ENCODE assay signal across 3 cellular contexts in the genomic region with DNA sequence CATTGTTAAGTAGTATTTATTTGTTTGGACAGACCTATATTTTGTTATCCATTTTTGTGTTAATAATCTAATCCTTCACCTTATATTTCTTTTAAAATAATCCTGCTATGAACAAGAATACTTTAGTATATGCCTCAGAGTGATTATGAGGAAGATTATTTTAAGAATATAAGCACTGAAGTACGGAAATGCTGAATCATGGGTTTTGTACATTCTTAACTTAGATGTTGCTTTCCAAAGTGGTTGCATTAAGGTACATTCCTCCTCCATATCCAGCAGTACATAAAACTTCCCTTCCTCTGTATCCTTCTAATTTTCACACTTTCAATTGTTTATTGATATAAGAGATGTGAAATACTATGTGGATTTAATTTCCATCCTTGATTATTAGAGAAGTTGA.
A peak's percentile ranks its signal among the peaks of the same experiment; 100 is the strongest.
TF ChIP-seq lines count a peak whose summit lies in the region.

No MANE protein-coding gene starts in this region.

TF ChIP-seq in HepG2, 621 proteins besides CTCF, POLR2A, EP300 and RAD21:
- peak; percentile 74 to 84 for TF ChIP-seq MAFK (conservative IDR thresholded peaks at IDR 0.05 in 1 of 2, IDR thresholded peaks at IDR 0.05 in 1 of 2; ENCODE audit: low read length in 2 of 2)
- peak; percentile 74 for TF ChIP-seq MAFF (IDR thresholded peaks at IDR 0.05; ENCODE audit: low read depth, low read length)
- TF ChIP-seq, protein P1, sequence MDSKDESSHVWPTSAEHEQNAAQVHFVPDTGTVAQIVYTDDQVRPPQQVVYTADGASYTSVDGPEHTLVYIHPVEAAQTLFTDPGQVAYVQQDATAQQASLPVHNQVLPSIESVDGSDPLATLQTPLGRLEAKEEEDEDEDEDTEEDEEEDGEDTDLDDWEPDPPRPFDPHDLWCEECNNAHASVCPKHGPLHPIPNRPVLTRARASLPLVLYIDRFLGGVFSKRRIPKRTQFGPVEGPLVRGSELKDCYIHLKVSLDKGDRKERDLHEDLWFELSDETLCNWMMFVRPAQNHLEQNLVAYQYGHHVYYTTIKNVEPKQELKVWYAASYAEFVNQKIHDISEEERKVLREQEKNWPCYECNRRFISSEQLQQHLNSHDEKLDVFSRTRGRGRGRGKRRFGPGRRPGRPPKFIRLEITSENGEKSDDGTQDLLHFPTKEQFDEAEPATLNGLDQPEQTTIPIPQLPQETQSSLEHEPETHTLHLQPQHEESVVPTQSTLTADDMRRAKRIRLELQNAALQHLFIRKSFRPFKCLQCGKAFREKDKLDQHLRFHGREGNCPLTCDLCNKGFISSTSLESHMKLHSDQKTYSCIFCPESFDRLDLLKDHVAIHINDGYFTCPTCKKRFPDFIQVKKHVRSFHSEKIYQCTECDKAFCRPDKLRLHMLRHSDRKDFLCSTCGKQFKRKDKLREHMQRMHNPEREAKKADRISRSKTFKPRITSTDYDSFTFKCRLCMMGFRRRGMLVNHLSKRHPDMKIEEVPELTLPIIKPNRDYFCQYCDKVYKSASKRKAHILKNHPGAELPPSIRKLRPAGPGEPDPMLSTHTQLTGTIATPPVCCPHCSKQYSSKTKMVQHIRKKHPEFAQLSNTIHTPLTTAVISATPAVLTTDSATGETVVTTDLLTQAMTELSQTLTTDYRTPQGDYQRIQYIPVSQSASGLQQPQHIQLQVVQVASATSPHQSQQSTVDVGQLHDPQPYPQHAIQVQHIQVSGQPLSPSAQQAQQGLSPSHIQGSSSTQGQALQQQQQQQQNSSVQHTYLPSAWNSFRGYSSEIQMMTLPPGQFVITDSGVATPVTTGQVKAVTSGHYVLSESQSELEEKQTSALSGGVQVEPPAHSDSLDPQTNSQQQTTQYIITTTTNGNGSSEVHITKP (CRISPR knock-in tag; IDR thresholded peaks at IDR 0.05; ENCODE audit: low read depth), result no peak

TF ChIP-seq in K562, 482 proteins besides CTCF, POLR2A, EP300 and RAD21:
- TF ChIP-seq MAFF (IDR thresholded peaks at IDR 0.05; ENCODE audit: low read length) (peak; percentile 25; the same call in 1 of the 2 replicates), ZNF316 (IDR thresholded peaks at IDR 0.05) (peak; percentile 39), CHD7 (IDR thresholded peaks at IDR 0.05; ENCODE audit: low read depth, low read length) (no peak), MAFG (tag; conservative IDR thresholded peaks at IDR 0.05) (peak; percentile 36; the same call in 1 of the 2 replicates), MAFK (IDR thresholded peaks at IDR 0.05; ENCODE audit: low read length) (peak; percentile 22; the same call in 1 of the 2 replicates)

TF ChIP-seq in H1, 55 proteins besides CTCF, POLR2A, EP300 and RAD21:
- peak; percentile 41; the same call in 1 of the 2 replicates for TF ChIP-seq MAFK (IDR thresholded peaks at IDR 0.05; ENCODE audit: low read depth, low read length)
- no peak for TF ChIP-seq POU5F1 (IDR thresholded peaks at IDR 0.05; ENCODE audit: low read depth, low read length)
- no peak for TF ChIP-seq HDAC6 (IDR thresholded peaks at IDR 0.05; ENCODE audit: low read depth, low read length)
- TF ChIP-seq SP1 (IDR thresholded peaks at IDR 0.05; ENCODE audit: low read depth, low read length), result no peak
- TF ChIP-seq GTF2F1 (IDR thresholded peaks at IDR 0.05; ENCODE audit: borderline replicate concordance, low read depth, low read length), result no peak
- TF ChIP-seq SIRT6 (IDR thresholded peaks at IDR 0.05; ENCODE audit: low read length), result no peak
